In genomic region chr1:212473729-212474128, GRCh38 we compare ENCODE assay signal across 16 cellular contexts. TPM values are rescaled to one million over a fixed set of nuclear protein-coding genes. Genes with fewer than 3 reads are reported as not detected.
DNase-seq lines count a peak whose midpoint lies in the region; ATAC-seq, FAIRE-seq and TF ChIP-seq lines count a peak whose summit lies in the region.
"Had no signal": no experiment of that assay in that cellular context is flagged by ENCODE, and none has a peak within 500 bp of the region (broad histone marks: within the 10 kb centered on the region; RNA-seq: fewer than 3 reads in every experiment).

No MANE protein-coding gene starts in this region.

- no peak for TF ChIP-seq CTCF in kidney (IDR thresholded peaks at IDR 0.05; ENCODE audit: borderline replicate concordance, extremely low read depth, insufficient read depth)

- H3K9me3 ChIP-seq in kidney (ENCODE audit: control insufficient read depth in 1 of 2, low read length in 2 of 2) = no peaks in the 10 kb centered on the region
- H3K9me3 ChIP-seq in aorta (ENCODE audit: control insufficient read depth, low read length) = no peaks in the 10 kb centered on the region
- H3K9me3 ChIP-seq in SJCRH30 (replicated peaks) = no peaks in the 10 kb centered on the region
- H3K9me3 ChIP-seq: BE2C had no signal

- H3K4me1 ChIP-seq in kidney (ENCODE audit: control insufficient read depth in 1 of 2, insufficient read depth in 1 of 2, low read depth in 1 of 2, low read length in 2 of 2) (peaks cover 0 to 4% of the 10 kb centered on the region in 2 donors), aorta (ENCODE audit: control insufficient read depth in 1 of 2, insufficient read depth in 2 of 2, low read length in 2 of 2) (no peaks in the 10 kb centered on the region), SJCRH30 (peaks cover 14% of the 10 kb centered on the region; the same call in 1 of the 2 replicates)

- no peaks in the 10 kb centered on the region for H3K36me3 ChIP-seq in kidney (ENCODE audit: control insufficient read depth in 1 of 2, insufficient read depth in 2 of 2, low read length in 2 of 2)
- H3K36me3 ChIP-seq in aorta (ENCODE audit: control insufficient read depth in 1 of 2, insufficient read depth in 2 of 2, low read length in 1 of 2) = no peaks in the 10 kb centered on the region
- no peaks in the 10 kb centered on the region for H3K36me3 ChIP-seq in SJCRH30
- H3K36me3 ChIP-seq: BE2C had no signal

- no peak overlapping the region for H3K27ac ChIP-seq in kidney (ENCODE audit: low read depth in 2 of 2, low read length in 2 of 2)
- H3K27ac ChIP-seq in aorta (ENCODE audit: low read depth in 1 of 2, low read length in 2 of 2) = no peak overlapping the region
- H3K27ac ChIP-seq in SJCRH30 = no peak overlapping the region
- H3K27ac ChIP-seq: C4-2B, GM23248 had no signal

- no peaks in the 10 kb centered on the region for H3K27me3 ChIP-seq in aorta (ENCODE audit: control insufficient read depth in 1 of 2, insufficient read depth in 2 of 2, low read length in 1 of 2)
- H3K27me3 ChIP-seq in SJCRH30 = no peaks in the 10 kb centered on the region
- H3K27me3 ChIP-seq: BE2C had no signal

- DNase-seq in DMS53 treated with DMSO at 0.1 percent for 48 hours (lab: John Stamatoyannopoulos, UW; ENCODE audit: unreplicated experiment) = peak; percentile 96
- DNase-seq in NCI-H2196 (lab: John Stamatoyannopoulos, UW; ENCODE audit: unreplicated experiment) = peak; percentile 49
- DNase-seq in kidney = peak; percentile 19
- DNase-seq in aorta = peak; percentile 17 to 30
- no peak for DNase-seq in SJCRH30
- DNase-seq in SHP77 (lab: John Stamatoyannopoulos, UW) = no peak
- DNase-seq: BE2C; CD4-positive, alpha-beta memory T cell; COR-L47; GM23248 had no signal

- intact Hi-C loops in kidney (cut with DNase I) = no loop called here
- intact Hi-C loops in aorta (cut with DNase I) = no loop called here

- no peak for FAIRE-seq in kidney (lab: Jason Lieb, UNC)
- FAIRE-seq: A204.1, D721Med, H54 had no signal

- H3K9ac ChIP-seq in kidney (ENCODE audit: low read length in 2 of 2) = no peak overlapping the region
- H3K9ac ChIP-seq: GM23248 had no signal

- 95 to 97% methylated on average over 9 of the region's 9 CpGs for WGBS in aorta, 2 donors

- ATAC-seq in aorta (ENCODE audit: low FRiP score) (no peak), GM18517 (IDR thresholded peaks at IDR 0.05; ENCODE audit: unreplicated experiment) (no peak)
- ATAC-seq: HCT116 had no signal

- H3K4me3 ChIP-seq in kidney (ENCODE audit: low read length in 2 of 2) = no peak overlapping the region
- no peak overlapping the region for H3K4me3 ChIP-seq in aorta (ENCODE audit: low read length in 2 of 2)
- H3K4me3 ChIP-seq in SJCRH30 = no peak overlapping the region
- H3K4me3 ChIP-seq: GM23248 had no signal

RNA-seq across cellular contexts. Expression of gene NENF, which starts 41.0 kb away (rescaled TPM):
- total RNA-seq in kidney = 63.0 TPM
- polyA plus RNA-seq in kidney (ENCODE audit: insufficient read depth, low read depth, low replicate concordance) = 210 TPM
- 10 to 100 TPM; 67.9 to 91.5 TPM for total RNA-seq in aorta
- 100 to 1,000 TPM; 122 to 148 TPM for polyA plus RNA-seq in aorta
- 65.7 and 74.0 TPM in 2 replicates for total RNA-seq in SJCRH30 (2014; rRNA removed; shearing (Covaris generic))

RNA-seq across cellular contexts. Expression of gene PACC1, which starts 59.0 kb away (rescaled TPM):
- 8.7 TPM for total RNA-seq in kidney
- polyA plus RNA-seq in kidney (ENCODE audit: insufficient read depth, low read depth, low replicate concordance) = 13.7 TPM
- 1 to 10 TPM; 5.3 to 7.5 TPM for total RNA-seq in aorta
- polyA plus RNA-seq in aorta = 1 to 10 TPM; 2.8 to 4.4 TPM
- 21.1 and 22.3 TPM in 2 replicates for total RNA-seq in SJCRH30 (2014; rRNA removed; shearing (Covaris generic))

Comparison
In these comparisons a context has a peak if more than half of its experiments do, and no peak if none do; other contexts are left out.
1. DNase-seq: peak in DMS53 treated with DMSO at 0.1 percent for 48 hours (single experiment), NCI-H2196 (single experiment), kidney (single experiment) and aorta (2 of 2); none in SJCRH30 (0 of 2) and SHP77 (0 of 2).